8 cellular contexts compared by ENCODE assay signal in genomic region chr15:44584162-44584749, GRCh38. TPM values are rescaled to one million over a fixed set of nuclear protein-coding genes. Genes with fewer than 3 reads are reported as not detected.
DNase-seq lines count a peak whose midpoint lies in the region; ATAC-seq and TF ChIP-seq lines count a peak whose summit lies in the region.

No MANE protein-coding gene starts in this region.

- H3K27me3 ChIP-seq in BE2C (no peaks in the 10 kb centered on the region), H7 (ENCODE audit: control insufficient read depth, insufficient read depth, low read length) (no peaks in the 10 kb centered on the region), mesendoderm (ENCODE audit: insufficient read depth, low read length, poor library complexity) (no peaks in the 10 kb centered on the region), transverse colon (no peaks in the 10 kb centered on the region)

- H3K36me3 ChIP-seq in BE2C (peaks cover 32% of the 10 kb centered on the region), H7 (replicated peaks; ENCODE audit: control insufficient read depth, insufficient read depth, low read length) (peaks cover 12% of the 10 kb centered on the region), mesendoderm (ENCODE audit: control insufficient read depth, insufficient read depth, low read length) (peaks cover 3% of the 10 kb centered on the region), transverse colon (peaks cover 0 to 70% (median 25%) of the 10 kb centered on the region in 4 donors)

- intact Hi-C loops in transverse colon (cut with DNase I; ENCODE audit: low total_unique reads) = no loop called here

- no peak overlapping the region for H2AK5ac ChIP-seq in mesendoderm (ENCODE audit: low read length)

- no peak for ATAC-seq in HG03159 (IDR thresholded peaks at IDR 0.05; ENCODE audit: unreplicated experiment)
- ATAC-seq in GM19467 (IDR thresholded peaks at IDR 0.05; ENCODE audit: unreplicated experiment) = no peak

- H3K4me1 ChIP-seq in BE2C (no peaks in the 10 kb centered on the region), mesendoderm (ENCODE audit: control insufficient read depth, low read depth, low read length) (no peaks in the 10 kb centered on the region), transverse colon (no peaks in the 10 kb centered on the region)

- TF ChIP-seq CTCF in BE2C (IDR thresholded peaks at IDR 0.05; ENCODE audit: low read depth, low read length) (peak; percentile 68), transverse colon (IDR thresholded peaks at IDR 0.05) (peak in 4 of 5 experiments; percentile 19 to 41 (median 38))

- H2BK120ac ChIP-seq in mesendoderm (ENCODE audit: low read depth, low read length) = no peak overlapping the region

- no peak overlapping the region for H4K5ac ChIP-seq in mesendoderm (ENCODE audit: low read length)

- H3K79me1 ChIP-seq in mesendoderm (ENCODE audit: low read length) = no peaks in the 10 kb centered on the region

- H3K9me3 Mint-ChIP-seq in T-helper 2 cell treated with Interferon-gamma antibody and Interleukin-4, amounts not matched to agents 5 μg/mL and 100 μg/mL, for 36 hours = no peaks in the 10 kb centered on the region

- no peak overlapping the region for H4K8ac ChIP-seq in mesendoderm (ENCODE audit: low read depth, low read length)

- H3K9ac ChIP-seq in mesendoderm (ENCODE audit: low read length) = no peak overlapping the region

- in situ Hi-C loops in T47D (cut with HindIII; ENCODE audit: low pct_unique_long_range_greater_than_20kb, low sequenced_read_pairs) = no loop called here
- in situ Hi-C loops in transverse colon (cut with MboI; ENCODE audit: low pct_ligation_motif_present in 1 of 4, low pct_unique_long_range_greater_than_20kb in 1 of 4, low sequenced_read_pairs in 3 of 4) = no loop called here

- H3K4me3 ChIP-seq in BE2C (ENCODE audit: low read depth, low read length) = no peak overlapping the region
- no peak overlapping the region for H3K4me3 ChIP-seq in H7 (ENCODE audit: insufficient read depth, low read depth, low read length)
- no peak overlapping the region for H3K4me3 ChIP-seq in mesendoderm (ENCODE audit: low read length)
- no peak overlapping the region for H3K4me3 ChIP-seq in transverse colon

- no peaks in the 10 kb centered on the region for H3K9me3 ChIP-seq in BE2C
- H3K9me3 ChIP-seq in transverse colon = no peaks in the 10 kb centered on the region

- H3K36me3 Mint-ChIP-seq in T-helper 2 cell treated with Interferon-gamma antibody and Interleukin-4, amounts not matched to agents 5 μg/mL and 100 μg/mL, for 36 hours (ENCODE audit: low read depth) = peaks cover 56% of the 10 kb centered on the region

- H3K4me1 Mint-ChIP-seq in T-helper 2 cell treated with Interferon-gamma antibody and Interleukin-4, amounts not matched to agents 5 μg/mL and 100 μg/mL, for 36 hours (ENCODE audit: low read depth) = peaks cover 12% of the 10 kb centered on the region

- no peak overlapping the region for H3K23ac ChIP-seq in mesendoderm (ENCODE audit: low read length)

- no peak overlapping the region for H3K4me2 ChIP-seq in mesendoderm (ENCODE audit: low read length)

- no peak overlapping the region for H2BK15ac ChIP-seq in mesendoderm (replicated peaks; ENCODE audit: low read depth)

- no peak overlapping the region for H3K18ac ChIP-seq in mesendoderm (ENCODE audit: low read length)

- H3K27me3 Mint-ChIP-seq in T-helper 2 cell treated with Interferon-gamma antibody and Interleukin-4, amounts not matched to agents 5 μg/mL and 100 μg/mL, for 36 hours (ENCODE audit: low read depth) = no peaks in the 10 kb centered on the region

- DNase-seq in BE2C (peak; percentile 63), H7 (peak; percentile 63), T47D (ENCODE audit: low read depth in 1 of 2, low spot score in 1 of 2) (peak; percentile 18 to 69), mesendoderm (peak; percentile 60), transverse colon (peak; percentile 49)
- DNase-seq in T-helper 2 cell treated with Interferon-gamma antibody and Interleukin-4, amounts not matched to agents 5 μg/mL and 100 μg/mL, for 36 hours (ENCODE audit: low spot score) = peak; percentile 37

- H3K4me3 Mint-ChIP-seq in T-helper 2 cell treated with Interferon-gamma antibody and Interleukin-4, amounts not matched to agents 5 μg/mL and 100 μg/mL, for 36 hours = no peak overlapping the region

- H3K56ac ChIP-seq in mesendoderm (ENCODE audit: low read length) = no peak overlapping the region

- no peak overlapping the region for H2BK5ac ChIP-seq in mesendoderm (ENCODE audit: low read length)

- H3K79me2 ChIP-seq in mesendoderm (ENCODE audit: control insufficient read depth, insufficient read depth, low read length) = no peaks in the 10 kb centered on the region

- H3K27ac Mint-ChIP-seq in T-helper 2 cell treated with Interferon-gamma antibody and Interleukin-4, amounts not matched to agents 5 μg/mL and 100 μg/mL, for 36 hours = no peak overlapping the region

- H3K4ac ChIP-seq in mesendoderm (ENCODE audit: low read depth, low read length) = no peak overlapping the region

- TF ChIP-seq EP300 in transverse colon (IDR thresholded peaks at IDR 0.05; ENCODE audit: low read depth) = no peak

- no CpG with 5 or more reads among the region's 5 CpGs for WGBS in mesendoderm (ENCODE audit: extremely low coverage, insufficient coverage, low lambda C conversion rate)
- WGBS in transverse colon (ENCODE audit: low coverage in 1 of 2), 2 donors = 87% methylated on average over 5 of the region's 5 CpGs; no CpG with 5 or more reads in 1 of the 2 donors

- H3K27ac ChIP-seq in mesendoderm (ENCODE audit: low read depth, low read length) = no peak overlapping the region
- H3K27ac ChIP-seq in transverse colon = no peak overlapping the region

- TF ChIP-seq POLR2A in transverse colon (IDR thresholded peaks at IDR 0.05) = no peak

RNA-seq across cellular contexts. Expression of gene EIF3J, which starts 47.3 kb away (rescaled TPM):
- polyA plus RNA-seq in BE2C (2012; ENCODE audit: insufficient read depth, insufficient read length, low read depth) = 121 TPM
- total RNA-seq in H7 (2014; rRNA removed; shearing (Covaris generic)) = 32.7 and 34.3 TPM in 2 replicates
- 74.9 TPM for polyA plus RNA-seq in mesendoderm (2013, experiment 1 of 2)
- 75.2 TPM for polyA plus RNA-seq in mesendoderm (2013, experiment 2 of 2)
- total RNA-seq in transverse colon = 10 to 100 TPM; 27.7 to 55.6 (median 42.2) TPM
